In the genomic region with DNA sequence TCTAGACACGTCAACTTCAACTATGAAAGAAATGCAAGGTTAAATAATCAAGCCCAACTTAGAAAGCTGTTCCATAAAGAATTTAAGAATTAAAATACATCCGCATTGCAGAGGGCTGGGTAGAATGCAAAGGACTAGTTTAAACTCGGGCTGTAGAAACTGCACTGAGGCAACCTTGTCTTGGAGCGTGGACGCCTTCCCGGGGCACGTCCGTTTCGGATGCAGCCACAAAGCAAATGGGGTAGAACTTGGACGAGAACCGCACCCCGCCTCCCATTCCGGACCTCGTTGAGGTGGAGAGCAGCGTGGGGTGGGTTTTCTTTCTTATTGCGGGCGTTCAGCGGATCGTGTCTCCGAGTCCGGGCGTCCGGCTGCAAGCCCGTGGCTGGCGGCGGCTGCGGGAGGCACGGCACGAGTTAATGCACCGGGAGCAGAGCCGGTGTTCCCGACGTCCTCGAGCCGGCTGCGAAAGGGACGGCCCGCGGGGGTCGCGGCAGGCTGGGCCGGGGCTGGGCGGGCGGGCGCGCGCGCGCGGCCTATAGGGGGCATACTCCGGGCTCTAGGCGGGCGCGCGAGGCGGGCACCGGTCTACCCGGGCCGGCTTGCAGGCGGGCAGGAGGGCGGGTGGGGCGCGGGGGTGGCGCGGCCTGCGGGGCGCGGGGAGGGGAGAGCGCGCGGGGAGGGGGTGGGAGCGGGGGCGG, we compare ENCODE assay signal across 8 cellular contexts. TPM values are rescaled to one million over a fixed set of nuclear protein-coding genes. Genes with fewer than 3 reads are reported as not detected.
DNase-seq lines count a peak whose midpoint lies in the region; ATAC-seq lines count a peak whose summit lies in the region.

No MANE protein-coding gene starts in this region.

- H3K36me3 ChIP-seq in muscle layer of colon (ENCODE audit: insufficient read depth, low read length): no peaks in the 10 kb centered on the region

- H3K27me3 ChIP-seq in muscle layer of colon (ENCODE audit: control insufficient read depth in 1 of 2, insufficient read depth in 2 of 2, low read length in 2 of 2): no peaks in the 10 kb centered on the region

- H3K27ac ChIP-seq in epithelial cell of prostate (peak overlapping the region; percentile 93), muscle layer of colon (ENCODE audit: low read depth, low read length) (peak overlapping the region; percentile 87)

- peaks cover 25% of the 10 kb centered on the region for H3K4me1 ChIP-seq in muscle layer of colon (ENCODE audit: insufficient read depth, low read length)

- H3K4me3 ChIP-seq in muscle layer of colon (ENCODE audit: low read depth in 1 of 2, low read length in 2 of 2): peak overlapping the region; percentile 91 to 98

- no peaks in the 10 kb centered on the region for H3K9me3 ChIP-seq in muscle layer of colon (ENCODE audit: low read length)

- DNase-seq in G401 (ENCODE audit: low spot score) (peak; percentile 64), NCI-H2171 treated with DMSO at 0.1 percent for 48 hours (lab: John Stamatoyannopoulos, UW) (peak; percentile 60), activated T-cell treated with anti-CD3 and anti-CD28 coated beads for 4 hours (peak; percentile 51), epithelial cell of prostate (ENCODE audit: low read depth, low spot score) (no peak)
- DNase-seq in stimulated activated CD8-positive, alpha-beta memory T cell treated with anti-CD3 and anti-CD28 coated beads, Interleukin-4, amount 100 ng/mL, for 48 hours: peak; percentile 72

- ATAC-seq in HG02571 (IDR thresholded peaks at IDR 0.05; ENCODE audit: unreplicated experiment): peak; percentile 7
- no peak for ATAC-seq in GM21786 (IDR thresholded peaks at IDR 0.05; ENCODE audit: unreplicated experiment)

- peak overlapping the region; percentile 92 for H3K9ac ChIP-seq in muscle layer of colon (ENCODE audit: low read length)

- in situ Hi-C loops in G401 (cut with HindIII; ENCODE audit: low sequenced_read_pairs): no loop called here

RNA-seq across cellular contexts. Expression of gene JARID2, which starts 2.0 kb away (rescaled TPM):
- total RNA-seq in G401 (2014; rRNA removed; shearing (Covaris generic)): 5.7 and 6.0 TPM in 2 replicates
